In the genomic region with DNA sequence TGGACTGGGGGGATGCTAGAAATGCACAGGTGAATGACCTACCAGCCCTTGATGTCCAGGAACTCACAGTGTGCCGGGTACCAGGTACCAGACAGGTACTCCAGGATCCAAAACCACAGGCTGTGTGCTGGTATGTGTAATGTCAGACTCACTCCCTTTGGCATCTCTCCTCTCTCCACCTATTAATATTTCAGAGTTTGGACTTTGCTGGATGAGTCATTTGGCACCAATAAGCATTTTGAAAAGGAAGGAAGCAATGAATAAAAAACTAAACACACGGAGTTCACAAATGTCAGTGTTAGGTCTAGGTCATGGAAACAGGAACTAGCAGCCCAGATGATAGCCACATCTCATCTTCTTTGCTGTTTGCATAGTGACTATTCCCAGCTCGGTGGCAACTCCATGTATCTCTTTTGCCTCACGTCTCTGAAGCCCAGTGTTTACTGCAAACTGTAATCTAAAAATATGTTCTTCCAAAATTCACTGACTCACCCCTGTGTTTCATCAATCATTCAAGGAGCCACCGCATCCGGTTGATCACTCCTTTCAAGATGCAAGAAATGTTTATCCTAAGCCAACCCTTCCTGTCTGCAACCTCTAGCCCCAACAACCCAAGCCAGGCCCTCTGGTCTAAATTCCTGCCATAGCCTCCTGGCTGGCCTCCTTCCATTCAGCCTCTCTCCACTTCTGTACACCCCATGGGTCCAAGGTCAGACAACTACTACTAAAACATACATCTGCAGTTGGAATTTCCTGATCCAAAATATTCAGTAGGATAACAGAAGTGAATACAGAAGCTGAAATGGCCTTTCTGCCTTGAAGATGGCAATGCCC, we compare ENCODE assay signal across 8 cellular contexts. TPM values are rescaled to one million over a fixed set of nuclear protein-coding genes. Genes with fewer than 3 reads are reported as not detected.
DNase-seq lines count a peak whose midpoint lies in the region; ATAC-seq, FAIRE-seq and TF ChIP-seq lines count a peak whose summit lies in the region.

No MANE protein-coding gene starts in this region.

- H3K4me1 ChIP-seq in K562 (replicated peaks in 1 of 2; ENCODE audit: control insufficient read depth in 2 of 2, insufficient read depth in 2 of 2, low read length in 2 of 2) (peaks cover 14 to 67% of the 10 kb centered on the region in 2 experiments), HepG2 (ENCODE audit: insufficient read depth, low read length) (peaks cover 100% of the 10 kb centered on the region), upper lobe of right lung (peaks cover 36% of the 10 kb centered on the region)

- BruUV-seq in K562 (replicated peaks; lab: Mats Ljungman, UMichigan), result no TSS peak
- BruUV-seq in HepG2 (replicated peaks; lab: Mats Ljungman, UMichigan), result no TSS peak

- FAIRE-seq in K562 (lab: Jason Lieb, UNC), result peak; percentile 87
- FAIRE-seq in HepG2 (lab: Jason Lieb, UNC), result no peak

- H3K4me2 ChIP-seq in K562 (ENCODE audit: insufficient read depth, low read length) (peak overlapping the region; percentile 81), HepG2 (ENCODE audit: low read depth, low read length) (peak overlapping the region; percentile 55)

- H3K9ac ChIP-seq in K562 (ENCODE audit: insufficient read depth in 1 of 2, low read depth in 2 of 2, low read length in 2 of 2) (peak overlapping the region; percentile 53 to 74; a peak in 3 of 4 replicates), HepG2 (ENCODE audit: insufficient read depth, low read depth, low read length) (peak overlapping the region; percentile 45)

- peak; percentile 74 for ATAC-seq in K562
- peak; percentile 90 for ATAC-seq in HepG2
- peak; percentile 80 for ATAC-seq in upper lobe of right lung

- H2AFZ ChIP-seq in K562 (ENCODE audit: low read depth, low read length) (peak overlapping the region; percentile 53), HepG2 (ENCODE audit: low read length) (no peak overlapping the region)

- no peaks in the 10 kb centered on the region for H3K36me3 ChIP-seq in K562 (ENCODE audit: control insufficient read depth, insufficient read depth, low read length)
- H3K36me3 ChIP-seq in HepG2 (replicated peaks in 1 of 2; ENCODE audit: control insufficient read depth in 1 of 2, insufficient read depth in 2 of 2, low read length in 2 of 2), result peaks cover 3 to 5% of the 10 kb centered on the region in 2 experiments; a peak in 3 of 5 replicates
- H3K36me3 ChIP-seq in upper lobe of right lung, result no peaks in the 10 kb centered on the region

- no peaks in the 10 kb centered on the region for H3K9me3 ChIP-seq in K562 (replicated peaks; ENCODE audit: control insufficient read depth, insufficient read depth, low read depth, low read length)
- H3K9me3 ChIP-seq in HepG2 (ENCODE audit: low read length), result no peaks in the 10 kb centered on the region
- H3K9me3 ChIP-seq in upper lobe of right lung, result no peaks in the 10 kb centered on the region

- no peak for TF ChIP-seq CTCF in K562 (IDR thresholded peaks at IDR 0.05 in 2 of 3, conservative IDR thresholded peaks at IDR 0.05 in 1 of 3; ENCODE audit: insufficient read depth in 2 of 3, low read depth in 1 of 3, low read length in 3 of 3)
- no peak for TF ChIP-seq CTCF in HepG2 (CRISPR knock-in tag; IDR thresholded peaks at IDR 0.05)
- no peak for TF ChIP-seq CTCF in upper lobe of right lung (IDR thresholded peaks at IDR 0.05)

- H3K27ac ChIP-seq in K562 (ENCODE audit: extremely low read depth, low read depth, low read length) (peak overlapping the region; percentile 96), HepG2 (ENCODE audit: extremely low read length, insufficient read depth, low read length) (peak overlapping the region; percentile 64), upper lobe of right lung (peak overlapping the region; percentile 68), substantia nigra (ENCODE audit: low read depth, low read length, poor library complexity, severe bottlenecking) (no peak overlapping the region)

- in situ Hi-C loops in K562 (cut with MboI) (no loop called here), HepG2 (cut with HindIII; ENCODE audit: extremely low pct_ligation_motif_present, low pct_unique_long_range_greater_than_20kb) (loop anchor here (5.0 kb wide), 1 partner anchor 41 kb away; no protein-coding TSS in a partner anchor)

- H3K9me1 ChIP-seq in K562 (ENCODE audit: control insufficient read depth, insufficient read depth, low read length), result no peaks in the 10 kb centered on the region

- H4K20me1 ChIP-seq in K562 (replicated peaks; ENCODE audit: control insufficient read depth, insufficient read depth, low read length) (no peaks in the 10 kb centered on the region), HepG2 (ENCODE audit: insufficient read depth, low read length) (no peaks in the 10 kb centered on the region; the same call in 1 of the 2 replicates)

- intact Hi-C loops in K562 (cut with micrococcal nuclease) (no loop called here), HepG2 (cut with micrococcal nuclease; ENCODE audit: unreplicated experiment) (loop anchor here (1.0 kb wide), 1 partner anchor 44 kb away; no protein-coding TSS in a partner anchor), upper lobe of right lung (cut with DNase I) (no loop called here)

- DNase-seq in DMS53 treated with DMSO at 0.1 percent for 48 hours (lab: John Stamatoyannopoulos, UW; ENCODE audit: unreplicated experiment) (peak; percentile 23), NCI-H2196 treated with DMSO at 0.1 percent for 48 hours (lab: John Stamatoyannopoulos, UW; ENCODE audit: unreplicated experiment) (peak; percentile 17), K562 (ENCODE audit: extremely low read depth in 1 of 4, low spot score in 3 of 4) (peak; percentile 31 to 84 (median 58)), HepG2 (ENCODE audit: low spot score) (peak; percentile 93), upper lobe of right lung (no peak), substantia nigra (lab: John Stamatoyannopoulos, UW) (no peak), SHP77 (lab: John Stamatoyannopoulos, UW) (no peak), NCI-H748 treated with DMSO at 0.1 percent for 48 hours (lab: John Stamatoyannopoulos, UW) (no peak)

- TF ChIP-seq EP300 in K562 (IDR thresholded peaks at IDR 0.05; ENCODE audit: low read length) (peak; percentile 88), HepG2 (IDR thresholded peaks at IDR 0.05; ENCODE audit: low read depth in 2 of 2, low read length in 2 of 2) (peak in 1 of 2 experiments; percentile 65; a peak in 2 of 4 replicates), HepG2 (CRISPR knock-in tag; IDR thresholded peaks at IDR 0.05; ENCODE audit: borderline replicate concordance) (peak; percentile 73)

- peak; percentile 26; the same call in 1 of the 2 replicates for TF ChIP-seq POLR2A in K562 (conservative IDR thresholded peaks at IDR 0.05)
- 0 out of 4 replicates have a peak, but pooled peaks of 1 of the 2 experiments have one; percentile 26 for TF ChIP-seq POLR2A in HepG2 (IDR thresholded peaks at IDR 0.05; ENCODE audit: insufficient read depth in 1 of 2, low read depth in 2 of 2, low read length in 2 of 2)

- H3K79me2 ChIP-seq in K562 (ENCODE audit: control insufficient read depth, insufficient read depth, low read length) (peaks cover 40% of the 10 kb centered on the region), HepG2 (ENCODE audit: insufficient read depth, low read length) (peaks cover 83% of the 10 kb centered on the region)

- POLR2A ChIA-PET in K562 (lab: Yijun Ruan, JAX), result interaction anchor here (0.5 to 1.3 kb wide), 3 partner anchors 11 to 110 kb away, joined by 3 read pairs; no protein-coding TSS in a partner anchor
- POLR2A ChIA-PET in HepG2 (lab: Yijun Ruan, JAX), result interaction anchor here (1.0 to 3.8 kb wide), 5 partner anchors 8 to 64 kb away, joined by 4 to 19 read pairs (median 7); partner anchors contain the start of gene ITGB5

- CTCF ChIA-PET in K562 (lab: Yijun Ruan, JAX; ENCODE audit: low intra/inter-chr PET ratio) (no interaction called here), HepG2 (lab: Yijun Ruan, JAX; ENCODE audit: low intra/inter-chr PET ratio, low total read pairs) (no interaction called here)

- TF ChIP-seq RAD21 in K562 (CRISPR knock-in tag; conservative IDR thresholded peaks at IDR 0.05 in 1 of 2, IDR thresholded peaks at IDR 0.05 in 1 of 2), result no peak; a peak in 1 of 4 replicates
- TF ChIP-seq RAD21 in HepG2 (CRISPR knock-in tag; IDR thresholded peaks at IDR 0.05), result no peak

- no peaks in the 10 kb centered on the region for H3K27me3 ChIP-seq in K562 (ENCODE audit: control insufficient read depth in 2 of 2, insufficient read depth in 2 of 2, low read length in 2 of 2)
- H3K27me3 ChIP-seq in HepG2 (ENCODE audit: control insufficient read depth in 1 of 2, insufficient read depth in 2 of 2, low read length in 2 of 2), result no peaks in the 10 kb centered on the region
- no peaks in the 10 kb centered on the region for H3K27me3 ChIP-seq in upper lobe of right lung

- no peak overlapping the region for H3K4me3 ChIP-seq in K562
- peak overlapping the region in 2 of 3 experiments; percentile 9 to 15; a peak in 3 of 6 replicates for H3K4me3 ChIP-seq in HepG2 (replicated peaks in 1 of 3; ENCODE audit: insufficient read depth in 1 of 3, low read depth in 2 of 3, low read length in 3 of 3)
- no peak overlapping the region for H3K4me3 ChIP-seq in upper lobe of right lung

- WGBS in K562 (ENCODE audit: insufficient coverage, low coverage, missing lambda C conversion rate), result 6% methylated on average over 6 of the region's 6 CpGs
- WGBS in HepG2 (ENCODE audit: low lambda C conversion rate), result 7% methylated on average over 5 of the region's 6 CpGs

RNA-seq across cellular contexts. Expression of gene ITGB5, which starts 8.4 kb away (rescaled TPM):
- 44.6 and 111 TPM in 2 replicates for total RNA-seq in K562 (2011; cell fraction: chromatin; rRNA removed; ENCODE audit: low replicate concordance)
- total RNA-seq in K562 (2011; cell fraction: nucleolus; rRNA removed), result 156 and 174 TPM in 2 replicates
- 97.9 and 116 TPM in 2 replicates for total RNA-seq in K562 (2011; cell fraction: nucleoplasm; rRNA removed)
- 16.2 and 23.0 TPM in 2 replicates for total RNA-seq in K562 (2014; rRNA removed)
- total RNA-seq in K562 (2014; rRNA removed; fragmentation: Illumina TruSeq; extraction: Trizol), result 5.0 and 7.3 TPM in 2 replicates
- total RNA-seq in K562 (2015; rRNA removed; fragmentation: Illumina TruSeq; extraction: Trizol), result 2.1 and 2.6 TPM in 2 replicates
- total RNA-seq in K562 (2021), result 17.3 and 23.4 TPM in 2 replicates
- 32.7 and 46.8 TPM in 2 replicates for polyA plus RNA-seq in K562 (2011; rRNA removed)
- polyA plus RNA-seq in K562 (2011; cell fraction: cytosol; rRNA removed), result 32.7 and 54.9 TPM in 2 replicates
- 27.1 and 62.6 TPM in 2 replicates for polyA plus RNA-seq in K562 (2011; cell fraction: nucleus; rRNA removed)
- 14.7 and 25.7 TPM in 2 replicates for polyA plus RNA-seq in K562 (2012)
- 9.9 and 13.4 TPM in 2 replicates for polyA plus RNA-seq in K562 (2014; fragmentation: Illumina TruSeq; extraction: Trizol)
- 1 to 10 TPM; 1.7 to 2.3 TPM for polyA plus RNA-seq in K562 (2014; fragmentation: Nextera tagmentation; extraction: Ambion mirVana)
- 13.6 and 16.4 TPM in 2 replicates for polyA plus RNA-seq in K562 (2014; rRNA removed)
- polyA minus RNA-seq in K562 (2011; rRNA and poly(A)+ RNA removed), result 21.7 and 62.1 TPM in 2 replicates
- 25.3 and 52.3 TPM in 2 replicates for polyA minus RNA-seq in K562 (2011; cell fraction: cytosol; rRNA and poly(A)+ RNA removed)
- 20.0 and 20.7 TPM in 2 replicates for polyA minus RNA-seq in K562 (2011; cell fraction: nucleus; rRNA and poly(A)+ RNA removed)
- total RNA-seq in HepG2 (2016; rRNA removed; fragmentation: Illumina TruSeq; extraction: Trizol), result 50.2 and 74.1 TPM in 2 replicates
- total RNA-seq in HepG2 (2016; cell fraction: cytosol; rRNA removed; fragmentation: Illumina TruSeq; extraction: Trizol; ENCODE audit: low read depth), result 11.6 and 14.5 TPM in 2 replicates
- total RNA-seq in HepG2 (2016; cell fraction: insoluble cytoplasmic fraction; rRNA removed; fragmentation: Illumina TruSeq; extraction: Trizol), result 36.8 and 80.8 TPM in 2 replicates
- total RNA-seq in HepG2 (2016; cell fraction: membrane; rRNA removed; fragmentation: Illumina TruSeq; extraction: Trizol), result 42.5 and 45.5 TPM in 2 replicates
- total RNA-seq in HepG2 (2016; cell fraction: nucleus; rRNA removed; fragmentation: Illumina TruSeq; extraction: Trizol), result 56.3 and 70.0 TPM in 2 replicates
- polyA plus RNA-seq in HepG2 (2011; rRNA removed), result 343 and 356 TPM in 2 replicates
- 228 and 302 TPM in 2 replicates for polyA plus RNA-seq in HepG2 (2011; cell fraction: cytosol; rRNA removed)
- polyA plus RNA-seq in HepG2 (2011; cell fraction: nucleus; rRNA removed), result 259 and 313 TPM in 2 replicates
- polyA plus RNA-seq in HepG2 (2012), result 127 and 130 TPM in 2 replicates
- 14.7 and 15.8 TPM in 2 replicates for polyA plus RNA-seq in HepG2 (2016; cell fraction: cytosol; fragmentation: Illumina TruSeq; extraction: Trizol; ENCODE audit: low read depth)
- polyA plus RNA-seq in HepG2 (2016; cell fraction: insoluble cytoplasmic fraction; fragmentation: Illumina TruSeq; extraction: Trizol; ENCODE audit: low read depth), result 45.2 and 59.6 TPM in 2 replicates
- 33.4 and 35.8 TPM in 2 replicates for polyA plus RNA-seq in HepG2 (2016; cell fraction: membrane; fragmentation: Illumina TruSeq; extraction: Trizol; ENCODE audit: low read depth)
- polyA plus RNA-seq in HepG2 (2016; cell fraction: nucleus; fragmentation: Illumina TruSeq; extraction: Trizol; ENCODE audit: insufficient read depth, low read depth), result 100 and 107 TPM in 2 replicates
- polyA minus RNA-seq in HepG2 (2011; rRNA and poly(A)+ RNA removed; ENCODE audit: low replicate concordance), result 84.8 and 423 TPM in 2 replicates
- 148 and 170 TPM in 2 replicates for polyA minus RNA-seq in HepG2 (2011; cell fraction: cytosol; rRNA and poly(A)+ RNA removed)
- 147 and 160 TPM in 2 replicates for polyA minus RNA-seq in HepG2 (2011; cell fraction: nucleus; rRNA and poly(A)+ RNA removed)
- total RNA-seq in upper lobe of right lung, result 95.1 TPM

RNA-seq across cellular contexts. Expression of gene MUC13, which starts 55.8 kb away (rescaled TPM):
- not detected in 2 replicates for total RNA-seq in K562 (2011; cell fraction: chromatin; rRNA removed; ENCODE audit: low replicate concordance)
- not detected in 2 replicates for total RNA-seq in K562 (2011; cell fraction: nucleolus; rRNA removed)
- total RNA-seq in K562 (2011; cell fraction: nucleoplasm; rRNA removed), result not detected in 2 replicates
- total RNA-seq in K562 (2014; rRNA removed), result not detected in 2 replicates
- not detected in 2 replicates for total RNA-seq in K562 (2014; rRNA removed; fragmentation: Illumina TruSeq; extraction: Trizol)
- not detected in 2 replicates for total RNA-seq in K562 (2015; rRNA removed; fragmentation: Illumina TruSeq; extraction: Trizol)
- 0.09 TPM in 2 replicates for total RNA-seq in K562 (2021)
- not detected in 2 replicates for polyA plus RNA-seq in K562 (2011; rRNA removed)
- not detected in 2 replicates for polyA plus RNA-seq in K562 (2011; cell fraction: cytosol; rRNA removed)
- polyA plus RNA-seq in K562 (2011; cell fraction: nucleus; rRNA removed), result not detected in 2 replicates
- polyA plus RNA-seq in K562 (2012), result not detected in 2 replicates
- polyA plus RNA-seq in K562 (2014; fragmentation: Illumina TruSeq; extraction: Trizol), result not detected in 2 replicates
- polyA plus RNA-seq in K562 (2014; fragmentation: Nextera tagmentation; extraction: Ambion mirVana), result not detected
- not detected in 2 replicates for polyA plus RNA-seq in K562 (2014; rRNA removed)
- not detected in 2 replicates for polyA minus RNA-seq in K562 (2011; rRNA and poly(A)+ RNA removed)
- not detected in 2 replicates for polyA minus RNA-seq in K562 (2011; cell fraction: cytosol; rRNA and poly(A)+ RNA removed)
- polyA minus RNA-seq in K562 (2011; cell fraction: nucleus; rRNA and poly(A)+ RNA removed), result not detected in 2 replicates
- 0.04 TPM in 1 of 2 replicates, not detected in the other for total RNA-seq in HepG2 (2016; rRNA removed; fragmentation: Illumina TruSeq; extraction: Trizol)
- total RNA-seq in HepG2 (2016; cell fraction: cytosol; rRNA removed; fragmentation: Illumina TruSeq; extraction: Trizol; ENCODE audit: low read depth), result not detected in 2 replicates
- total RNA-seq in HepG2 (2016; cell fraction: insoluble cytoplasmic fraction; rRNA removed; fragmentation: Illumina TruSeq; extraction: Trizol), result not detected in 2 replicates
- not detected in 2 replicates for total RNA-seq in HepG2 (2016; cell fraction: membrane; rRNA removed; fragmentation: Illumina TruSeq; extraction: Trizol)
- total RNA-seq in HepG2 (2016; cell fraction: nucleus; rRNA removed; fragmentation: Illumina TruSeq; extraction: Trizol), result not detected in 2 replicates
- polyA plus RNA-seq in HepG2 (2011; rRNA removed), result 1.2 TPM in 2 replicates
- 0.51 and 1.1 TPM in 2 replicates for polyA plus RNA-seq in HepG2 (2011; cell fraction: cytosol; rRNA removed)
- 0.34 and 0.50 TPM in 2 replicates for polyA plus RNA-seq in HepG2 (2011; cell fraction: nucleus; rRNA removed)
- 0.75 and 1.7 TPM in 2 replicates for polyA plus RNA-seq in HepG2 (2012)
- polyA plus RNA-seq in HepG2 (2016; cell fraction: cytosol; fragmentation: Illumina TruSeq; extraction: Trizol; ENCODE audit: low read depth), result not detected in 2 replicates
- not detected in 2 replicates for polyA plus RNA-seq in HepG2 (2016; cell fraction: insoluble cytoplasmic fraction; fragmentation: Illumina TruSeq; extraction: Trizol; ENCODE audit: low read depth)
- 0.06 TPM in 1 of 2 replicates, not detected in the other for polyA plus RNA-seq in HepG2 (2016; cell fraction: membrane; fragmentation: Illumina TruSeq; extraction: Trizol; ENCODE audit: low read depth)
- polyA plus RNA-seq in HepG2 (2016; cell fraction: nucleus; fragmentation: Illumina TruSeq; extraction: Trizol; ENCODE audit: insufficient read depth, low read depth), result 0.21 TPM in 1 of 2 replicates, not detected in the other
- 0.20 and 2.0 TPM in 2 replicates for polyA minus RNA-seq in HepG2 (2011; rRNA and poly(A)+ RNA removed; ENCODE audit: low replicate concordance)
- 0.26 and 0.49 TPM in 2 replicates for polyA minus RNA-seq in HepG2 (2011; cell fraction: cytosol; rRNA and poly(A)+ RNA removed)
- 0.62 and 1.0 TPM in 2 replicates for polyA minus RNA-seq in HepG2 (2011; cell fraction: nucleus; rRNA and poly(A)+ RNA removed)
- total RNA-seq in upper lobe of right lung, result not detected

Comparison
In these comparisons a context has a peak if more than half of its experiments do, and no peak if none do; other contexts are left out.
1. DNase-seq: peak in DMS53 treated with DMSO at 0.1 percent for 48 hours (single experiment), NCI-H2196 treated with DMSO at 0.1 percent for 48 hours (single experiment), K562 (4 of 4) and HepG2 (single experiment); none in upper lobe of right lung (single experiment), substantia nigra (0 of 49), SHP77 (0 of 2) and NCI-H748 treated with DMSO at 0.1 percent for 48 hours (single experiment).
2. H3K4me3 ChIP-seq: peak in HepG2 (2 of 3); none in K562 (single experiment) and upper lobe of right lung (single experiment).
3. Peak in every context shown above with its lines, with median percentiles within 50 percentile points of each other: ATAC-seq.